8 cellular contexts compared by ENCODE assay signal in genomic region chr11:7442588-7443215, GRCh38. TPM values are rescaled to one million over a fixed set of nuclear protein-coding genes. Genes with fewer than 3 reads are reported as not detected.
DNase-seq lines count a peak whose midpoint lies in the region; ATAC-seq, FAIRE-seq and TF ChIP-seq lines count a peak whose summit lies in the region.

No MANE protein-coding gene starts in this region.

- no peak overlapping the region for H4K91ac ChIP-seq in H1 (replicated peaks; ENCODE audit: insufficient read length, low read length)

- peak; percentile 49 for DNase-seq in AG10803 (ENCODE audit: low read depth)
- DNase-seq in NCI-H345 (lab: John Stamatoyannopoulos, UW) = peak; percentile 68
- DNase-seq in activated CD8-positive, alpha-beta T cell treated with anti-CD3 and anti-CD28 coated beads for 36 hours = peak; percentile 87
- peak; percentile 70 to 91 for DNase-seq in H1 (ENCODE audit: low read depth in 1 of 2, low spot score in 2 of 2)
- DNase-seq in middle frontal gyrus (ENCODE audit: extremely low spot score, low spot score) = peak; percentile 31
- DNase-seq in stimulated activated CD8-positive, alpha-beta memory T cell treated with anti-CD3 and anti-CD28 coated beads, Interleukin-4, amount 100 ng/mL, for 24 hours (ENCODE audit: low read depth) = peak; percentile 56

- peak; percentile 87 for ATAC-seq in GM18517 (IDR thresholded peaks at IDR 0.05; ENCODE audit: unreplicated experiment)
- peak; percentile 89 for ATAC-seq in HG02981 (IDR thresholded peaks at IDR 0.05; ENCODE audit: unreplicated experiment)
- peak; percentile 97 for ATAC-seq in activated CD8-positive, alpha-beta T cell treated with anti-CD3 and anti-CD28 coated beads for 36 hours

- no peak overlapping the region for H2BK20ac ChIP-seq in H1 (ENCODE audit: low read length)

- H2BK120ac ChIP-seq in H1 (replicated peaks; ENCODE audit: low read depth, low read length) = no peak overlapping the region

- no peak overlapping the region for H2BK15ac ChIP-seq in H1 (ENCODE audit: low read length)

- no peaks in the 10 kb centered on the region for H3K4me1 Mint-ChIP-seq in activated CD8-positive, alpha-beta T cell treated with anti-CD3 and anti-CD28 coated beads for 36 hours (ENCODE audit: low read depth)

- H3K36me3 Mint-ChIP-seq in activated CD8-positive, alpha-beta T cell treated with anti-CD3 and anti-CD28 coated beads for 36 hours (ENCODE audit: low read depth) = no peaks in the 10 kb centered on the region

- H3K4me2 ChIP-seq in H1 (ENCODE audit: insufficient read depth in 1 of 2, low read depth in 2 of 2, low read length in 2 of 2) = no peak overlapping the region

- H3K79me2 ChIP-seq in H1 (ENCODE audit: control insufficient read depth in 1 of 2, insufficient read depth in 2 of 2, low read length in 2 of 2) = no peaks in the 10 kb centered on the region

- H3K9me3 ChIP-seq in H1 (ENCODE audit: insufficient read depth in 2 of 2, low read depth in 1 of 2, low read length in 1 of 2) = no peaks in the 10 kb centered on the region

- no peak overlapping the region for H2BK5ac ChIP-seq in H1 (ENCODE audit: low read depth, low read length)

- no peaks in the 10 kb centered on the region for H3K4me1 ChIP-seq in H1 (replicated peaks in 1 of 4; ENCODE audit: control insufficient read depth in 3 of 4, insufficient read depth in 4 of 4, low read length in 3 of 4)

- H3K23ac ChIP-seq in H1 (ENCODE audit: insufficient read length) = no peak overlapping the region

- no peaks in the 10 kb centered on the region for H4K20me1 ChIP-seq in H1 (replicated peaks in 1 of 2; ENCODE audit: control insufficient read depth in 1 of 2, insufficient read depth in 2 of 2, low read length in 2 of 2)

- H3K27ac Mint-ChIP-seq in activated CD8-positive, alpha-beta T cell treated with anti-CD3 and anti-CD28 coated beads for 36 hours = no peak overlapping the region

- H3K14ac ChIP-seq in H1 (ENCODE audit: insufficient read length) = no peak overlapping the region

- TF ChIP-seq POLR2A in H1 (IDR thresholded peaks at IDR 0.05; ENCODE audit: control extremely low read depth in 1 of 2, low read depth in 2 of 2, low read length in 2 of 2) = no peak

- no peaks in the 10 kb centered on the region; the same call in 1 of the 2 replicates for H3K79me1 ChIP-seq in H1 (ENCODE audit: low read depth, low read length)

- WGBS in H1 (ENCODE audit: extremely low coverage in 1 of 2, insufficient coverage in 1 of 2, insufficient read length in 1 of 2, insufficient replicate concordance in 2 of 2, low coverage in 1 of 2, low lambda C conversion rate in 2 of 2, missing lambda C conversion rate in 1 of 2), 2 experiments = 42% methylated on average over 6 of the region's 6 CpGs; no CpG with 5 or more reads in 1 of the 2 experiments

- H3K4ac ChIP-seq in H1 (replicated peaks; ENCODE audit: insufficient read length, low read depth, low read length) = no peak overlapping the region

- H3K9ac ChIP-seq in H1 (replicated peaks in 1 of 4; ENCODE audit: extremely low read depth in 1 of 4, low read depth in 3 of 4, low read length in 3 of 4) = no peak overlapping the region

- no peak overlapping the region for H3K56ac ChIP-seq in H1 (replicated peaks; ENCODE audit: insufficient read length, low read depth, low read length)

- H3K27ac ChIP-seq in H1 (ENCODE audit: low read depth, low read length) = no peak overlapping the region

- H3K4me3 ChIP-seq in AG10803 (ENCODE audit: low read length) = no peak overlapping the region
- H3K4me3 ChIP-seq in H1 (ENCODE audit: extremely low read depth in 1 of 4, insufficient read depth in 2 of 4, low read depth in 3 of 4, low read length in 4 of 4) = no peak overlapping the region

- no peak overlapping the region for H2AK5ac ChIP-seq in H1 (ENCODE audit: low read depth, low read length)

- no peaks in the 10 kb centered on the region for H3K23me2 ChIP-seq in H1 (ENCODE audit: low read depth, low read length)

- H4K5ac ChIP-seq in H1 (ENCODE audit: insufficient read length, low read depth, low read length) = no peak overlapping the region

- peak; percentile 82 for FAIRE-seq in H1 (lab: Jason Lieb, UNC)

- H4K8ac ChIP-seq in H1 (ENCODE audit: extremely low read depth, insufficient read depth, low read length) = no peak overlapping the region

- H3K18ac ChIP-seq in H1 (ENCODE audit: extremely low read depth, low read length) = no peak overlapping the region

- POLR2A ChIA-PET in activated CD8-positive, alpha-beta T cell treated with anti-CD3 and anti-CD28 coated beads for 36 hours (lab: Charles Lee) = no interaction called here
- POLR2A ChIA-PET in H1 (lab: Charles Lee; ENCODE audit: partially characterized antibody) = no interaction called here

- H2BK12ac ChIP-seq in H1 (ENCODE audit: low read depth, low read length) = no peak overlapping the region

- CTCF ChIA-PET in activated CD8-positive, alpha-beta T cell treated with anti-CD3 and anti-CD28 coated beads for 36 hours (lab: Charles Lee) = interaction anchor here (0.7 to 3.4 kb wide), 22 partner anchors 9 to 630 kb away, joined by 3 to 20 read pairs (median 4); partner anchors contain the start of genes OLFML1 and PPFIBP2
- CTCF ChIA-PET in H1 (lab: Charles Lee; ENCODE audit: partially characterized antibody) = interaction anchor here (0.7 to 9.1 kb wide), 62 partner anchors 9 to 1884 kb away, joined by 3 to 171 read pairs (median 4); partner anchors contain the start of genes CYB5R2 and PPFIBP2

- H3K9me3 Mint-ChIP-seq in activated CD8-positive, alpha-beta T cell treated with anti-CD3 and anti-CD28 coated beads for 36 hours = no peaks in the 10 kb centered on the region

- H3K27me3 Mint-ChIP-seq in activated CD8-positive, alpha-beta T cell treated with anti-CD3 and anti-CD28 coated beads for 36 hours = no peaks in the 10 kb centered on the region

- TF ChIP-seq EP300 in H1 (IDR thresholded peaks at IDR 0.05; ENCODE audit: borderline replicate concordance in 1 of 2, low read depth in 2 of 2, low read length in 2 of 2) = no peak

- no peak overlapping the region for H3K4me3 Mint-ChIP-seq in activated CD8-positive, alpha-beta T cell treated with anti-CD3 and anti-CD28 coated beads for 36 hours

- peak; percentile 98 to 99 for TF ChIP-seq RAD21 in H1 (IDR thresholded peaks at IDR 0.05 in 1 of 2, conservative IDR thresholded peaks at IDR 0.05 in 1 of 2; ENCODE audit: low read depth in 2 of 2, low read length in 2 of 2)

- no peak overlapping the region for H2AFZ ChIP-seq in H1 (ENCODE audit: low read length)

- peaks cover 0 to 1% (median 0%) of the 10 kb centered on the region in 4 experiments; a peak in 3 of 7 replicates for H3K27me3 ChIP-seq in H1 (replicated peaks in 1 of 4; ENCODE audit: control insufficient read depth in 3 of 4, extremely low read depth in 1 of 4, insufficient read depth in 3 of 4, low read length in 3 of 4)

- no peaks in the 10 kb centered on the region for H3K36me3 ChIP-seq in H1 (ENCODE audit: control insufficient read depth in 2 of 4, insufficient read depth in 4 of 4, low read length in 3 of 4)

- TF ChIP-seq CTCF in AG10803 (conservative IDR thresholded peaks at IDR 0.05; ENCODE audit: low read length) (peak; percentile 96), H1 (IDR thresholded peaks at IDR 0.05; ENCODE audit: control extremely low read depth in 1 of 3, insufficient read depth in 1 of 3, low read depth in 1 of 3, low read length in 3 of 3) (peak; percentile 83 to 90 (median 89))
- TF ChIP-seq CTCF in activated CD8-positive, alpha-beta T cell treated with anti-CD3 and anti-CD28 coated beads for 36 hours (IDR thresholded peaks at IDR 0.05) = peak; percentile 82

- intact Hi-C loops in activated CD8-positive, alpha-beta T cell treated with anti-CD3 and anti-CD28 coated beads for 36 hours (cut with micrococcal nuclease) = loop anchor here (5.0 to 10.0 kb wide), 2 partner anchors 88 to 345 kb away; no protein-coding TSS in a partner anchor

TF ChIP-seq in H1, 55 proteins besides CTCF, POLR2A, EP300 and RAD21:
- no peak for TF ChIP-seq ASH2L (IDR thresholded peaks at IDR 0.05; ENCODE audit: low read length)

RNA-seq across cellular contexts. Expression of gene OLFML1, which starts 42.6 kb away (rescaled TPM):
- total RNA-seq in activated CD8-positive, alpha-beta T cell treated with anti-CD3 and anti-CD28 coated beads for 36 hours = not detected
- 0.24 TPM in 1 of 2 replicates, not detected in the other for total RNA-seq in H1 (2021; fragmentation: NEBNext Ultra II Directional; extraction: Animal tissue kit (Norgen Biotek cat#: 25700))
- 0.03 TPM in 1 of 2 replicates, not detected in the other for polyA plus RNA-seq in H1 (2011; rRNA removed)
- polyA plus RNA-seq in H1 (2011; cell fraction: cytosol; rRNA removed) = not detected
- polyA plus RNA-seq in H1 (2011; cell fraction: nucleus; rRNA removed) = not detected
- 0.11 to 0.28 TPM (median 0.19 TPM) in 4 replicates for polyA plus RNA-seq in H1 (2012, experiment 1 of 2)
- not detected for polyA plus RNA-seq in H1 (2012, experiment 2 of 2)
- 0.08 TPM for polyA plus RNA-seq in H1 (2013, experiment 1 of 2)
- polyA plus RNA-seq in H1 (2013, experiment 2 of 2) = 0.07 TPM
- 0.22 and 0.27 TPM in 2 replicates for polyA minus RNA-seq in H1 (2011; rRNA and poly(A)+ RNA removed)
- not detected for polyA minus RNA-seq in H1 (2011; cell fraction: cytosol; rRNA and poly(A)+ RNA removed)
- 0.20 TPM for polyA minus RNA-seq in H1 (2011; cell fraction: nucleus; rRNA and poly(A)+ RNA removed)

Comparison
In these comparisons a context has a peak if more than half of its experiments do, and no peak if none do; other contexts are left out.
1. DNase-seq: peak in every context shown above with its lines; median percentile 87 in activated CD8-positive, alpha-beta T cell treated with anti-CD3 and anti-CD28 coated beads for 36 hours; 80 in H1; 68 in NCI-H345; 56 in stimulated activated CD8-positive, alpha-beta memory T cell treated with anti-CD3 and anti-CD28 coated beads, Interleukin-4, amount 100 ng/mL, for 24 hours; 49 in AG10803; 31 in middle frontal gyrus.